9 cellular contexts compared by ENCODE assay signal in the genomic region with DNA sequence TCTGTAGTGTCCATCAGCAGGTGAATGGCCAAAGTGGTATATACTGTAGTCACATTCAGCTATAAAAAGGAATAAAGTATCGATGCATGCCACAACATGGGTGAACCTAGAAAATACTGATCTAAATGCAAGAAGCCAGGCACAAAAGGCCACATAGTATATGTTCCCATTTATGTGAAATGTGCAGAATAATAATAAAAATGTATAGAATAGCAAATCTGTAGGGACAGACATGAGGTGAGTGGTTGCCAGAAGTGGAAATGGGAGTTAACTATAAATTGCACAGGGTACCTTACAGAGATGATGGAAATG. TPM values are rescaled to one million over a fixed set of nuclear protein-coding genes. Genes with fewer than 3 reads are reported as not detected.
DNase-seq lines count a peak whose midpoint lies in the region; FAIRE-seq and TF ChIP-seq lines count a peak whose summit lies in the region.
"Had no signal": no experiment of that assay in that cellular context is flagged by ENCODE, and none has a peak within 500 bp of the region (broad histone marks: within the 10 kb centered on the region; RNA-seq: fewer than 3 reads in every experiment).

No MANE protein-coding gene starts in this region.

- H3F3A ChIP-seq in GM23248 (ENCODE audit: insufficient read depth), result peaks cover 82% of the 10 kb centered on the region

- H3K23me2 ChIP-seq in H1 (ENCODE audit: low read depth, low read length), result no peaks in the 10 kb centered on the region; the same call in 1 of the 2 replicates

- POLR2A ChIA-PET in RWPE1 (lab: Yijun Ruan, JAX; ENCODE audit: low non-redundant PET) (no interaction called here), H1 (lab: Charles Lee; ENCODE audit: partially characterized antibody) (interaction anchor here (7.6 kb wide), 1 partner anchor 22 kb away, joined by 81 read pairs; a partner anchor contains a TSS)

- H3K4me3 ChIP-seq in GM23248, result no peak overlapping the region
- no peak overlapping the region for H3K4me3 ChIP-seq in H1 (ENCODE audit: extremely low read depth in 1 of 4, insufficient read depth in 2 of 4, low read depth in 3 of 4, low read length in 4 of 4)
- H3K4me3 ChIP-seq in rectal smooth muscle tissue (ENCODE audit: low read length), result no peak overlapping the region

- no peak overlapping the region for H3K23ac ChIP-seq in H1 (ENCODE audit: insufficient read length)

- H3K9me3 ChIP-seq in GM23248 (ENCODE audit: low read depth) (no peaks in the 10 kb centered on the region), H1 (ENCODE audit: insufficient read depth in 2 of 2, low read depth in 1 of 2, low read length in 1 of 2) (peaks cover 21 to 32% of the 10 kb centered on the region in 2 experiments)

- H4K20me1 ChIP-seq in GM23248 (ENCODE audit: insufficient read depth), result 0 out of 2 replicates have a peak, but pooled peaks cover 5% of the 10 kb centered on the region
- H4K20me1 ChIP-seq in H1 (replicated peaks in 1 of 2; ENCODE audit: control insufficient read depth in 1 of 2, insufficient read depth in 2 of 2, low read length in 2 of 2), result peaks cover 0 to 6% of the 10 kb centered on the region in 2 experiments

- peak overlapping the region; percentile 26 for H4K5ac ChIP-seq in H1 (ENCODE audit: insufficient read length, low read depth, low read length)

- no peaks in the 10 kb centered on the region for H3K4me1 ChIP-seq in GM23248 (ENCODE audit: insufficient read depth)
- H3K4me1 ChIP-seq in H1 (replicated peaks in 1 of 4; ENCODE audit: control insufficient read depth in 3 of 4, insufficient read depth in 4 of 4, low read length in 3 of 4), result no peaks in the 10 kb centered on the region
- H3K4me1 ChIP-seq in rectal smooth muscle tissue (ENCODE audit: control insufficient read depth, insufficient read depth, low read length), result peaks cover 4% of the 10 kb centered on the region
- H3K4me1 ChIP-seq: foreskin keratinocyte had no signal

- no peak overlapping the region for H3K18ac ChIP-seq in H1 (ENCODE audit: extremely low read depth, low read length)

- H3K79me2 ChIP-seq in GM23248 (ENCODE audit: insufficient read depth) (no peaks in the 10 kb centered on the region), H1 (ENCODE audit: control insufficient read depth in 1 of 2, insufficient read depth in 2 of 2, low read length in 2 of 2) (no peaks in the 10 kb centered on the region; a peak in 1 of 4 replicates)

- H3K27me3 ChIP-seq in GM23248 (replicated peaks; ENCODE audit: insufficient read depth) (no peaks in the 10 kb centered on the region), H1 (replicated peaks in 1 of 4; ENCODE audit: control insufficient read depth in 3 of 4, extremely low read depth in 1 of 4, insufficient read depth in 3 of 4, low read length in 3 of 4) (no peaks in the 10 kb centered on the region), rectal smooth muscle tissue (ENCODE audit: control insufficient read depth, insufficient read depth, low read length) (no peaks in the 10 kb centered on the region)
- H3K27me3 ChIP-seq: foreskin keratinocyte had no signal

- TF ChIP-seq CTCF in RWPE1 (conservative IDR thresholded peaks at IDR 0.05; ENCODE audit: low read depth) (no peak), H1 (IDR thresholded peaks at IDR 0.05; ENCODE audit: control extremely low read depth in 1 of 3, insufficient read depth in 1 of 3, low read depth in 1 of 3, low read length in 3 of 3) (no peak)

- TF ChIP-seq RAD21 in H1 (IDR thresholded peaks at IDR 0.05 in 1 of 2, conservative IDR thresholded peaks at IDR 0.05 in 1 of 2; ENCODE audit: low read depth in 2 of 2, low read length in 2 of 2), result no peak

- TF ChIP-seq EP300 in H1 (IDR thresholded peaks at IDR 0.05; ENCODE audit: borderline replicate concordance in 1 of 2, low read depth in 2 of 2, low read length in 2 of 2), result no peak

- peak overlapping the region; percentile 96 for H2BK5ac ChIP-seq in H1 (ENCODE audit: low read depth, low read length)

- H3K36me3 ChIP-seq in GM23248 (ENCODE audit: low read depth), result peaks cover 26% of the 10 kb centered on the region
- H3K36me3 ChIP-seq in H1 (ENCODE audit: control insufficient read depth in 2 of 4, insufficient read depth in 4 of 4, low read length in 3 of 4), result peaks cover 17 to 51% (median 32%) of the 10 kb centered on the region in 4 experiments
- H3K36me3 ChIP-seq in rectal smooth muscle tissue (ENCODE audit: control insufficient read depth, insufficient read depth, low read length), result peaks cover 15% of the 10 kb centered on the region

- H4K91ac ChIP-seq in H1 (replicated peaks; ENCODE audit: insufficient read length, low read length), result peak overlapping the region; percentile 8

- H3K4me2 ChIP-seq in GM23248 (ENCODE audit: unreplicated experiment), result no peak overlapping the region
- H3K4me2 ChIP-seq in H1 (ENCODE audit: insufficient read depth in 1 of 2, low read depth in 2 of 2, low read length in 2 of 2), result no peak overlapping the region

- H3K56ac ChIP-seq in H1 (replicated peaks; ENCODE audit: insufficient read length, low read depth, low read length), result no peak overlapping the region

- no peak overlapping the region for H2BK120ac ChIP-seq in H1 (replicated peaks; ENCODE audit: low read depth, low read length)

- no peaks in the 10 kb centered on the region for H3K9me2 ChIP-seq in GM23248 (ENCODE audit: insufficient read depth)

- no peaks in the 10 kb centered on the region; the same call in 1 of the 2 replicates for H3K79me1 ChIP-seq in H1 (ENCODE audit: low read depth, low read length)

- H4K8ac ChIP-seq in H1 (ENCODE audit: extremely low read depth, insufficient read depth, low read length), result no peak overlapping the region

- no peak overlapping the region for H2BK15ac ChIP-seq in H1 (ENCODE audit: low read length)

- H2AK5ac ChIP-seq in H1 (ENCODE audit: low read depth, low read length), result peak overlapping the region; percentile 97; the same call in 1 of the 2 replicates

- no peak for DNase-seq in GM23248
- DNase-seq in RWPE1 (ENCODE audit: low spot score), result no peak
- DNase-seq in H1 (ENCODE audit: low read depth in 1 of 2, low spot score in 2 of 2), result no peak
- no peak for DNase-seq in NCI-H446 treated with DMSO at 0.1 percent for 48 hours (lab: John Stamatoyannopoulos, UW)
- DNase-seq in stimulated activated CD4-positive, alpha-beta T cell treated with anti-CD3 and anti-CD28 coated beads, Interleukin-1b, Interleukin-23, amount 100 ng/mL, for 48 hours, result no peak
- no peak for DNase-seq in iPS-NIHi7 (ENCODE audit: extremely low spot score)
- DNase-seq: activated gamma-delta T cell had no signal

- no peak overlapping the region for H2BK20ac ChIP-seq in H1 (ENCODE audit: low read length)

- H2BK12ac ChIP-seq in H1 (ENCODE audit: low read depth, low read length), result peak overlapping the region; percentile 84; the same call in 1 of the 2 replicates

- peak overlapping the region; percentile 76 for H3K27ac ChIP-seq in GM23248
- H3K27ac ChIP-seq in RWPE1, result peak overlapping the region; percentile 92
- peak overlapping the region; percentile 92 for H3K27ac ChIP-seq in H1 (ENCODE audit: low read depth, low read length)
- H3K27ac ChIP-seq in rectal smooth muscle tissue (ENCODE audit: low read depth, low read length), result peak overlapping the region; percentile 61
- H3K27ac ChIP-seq: foreskin keratinocyte had no signal

- no peak overlapping the region for H2AFZ ChIP-seq in GM23248
- no peak overlapping the region for H2AFZ ChIP-seq in H1 (ENCODE audit: low read length)

- CTCF ChIA-PET in RWPE1 (lab: Yijun Ruan, JAX), result no interaction called here
- CTCF ChIA-PET in H1 (lab: Charles Lee; ENCODE audit: partially characterized antibody), result no interaction called here

- H3K4ac ChIP-seq in H1 (replicated peaks; ENCODE audit: insufficient read length, low read depth, low read length), result no peak overlapping the region

- 91 to 97% methylated on average over 1 of the region's 1 CpG for WGBS in GM23248 (ENCODE audit: low coverage in 1 of 2, low lambda C conversion rate in 2 of 2, missing lambda C conversion rate in 2 of 2), 2 experiments
- WGBS in H1 (ENCODE audit: extremely low coverage in 1 of 2, insufficient coverage in 1 of 2, insufficient read length in 1 of 2, insufficient replicate concordance in 2 of 2, low coverage in 1 of 2, low lambda C conversion rate in 2 of 2, missing lambda C conversion rate in 1 of 2), 2 experiments, result 100% methylated on average over 1 of the region's 1 CpG; no CpG with 5 or more reads in 1 of the 2 experiments

- in situ Hi-C loops in GM23248 (cut with MboI), result no loop called here

- TF ChIP-seq POLR2A in H1 (IDR thresholded peaks at IDR 0.05; ENCODE audit: control extremely low read depth in 1 of 2, low read depth in 2 of 2, low read length in 2 of 2), result no peak

- FAIRE-seq in H1 (lab: Jason Lieb, UNC), result no peak

- no peak overlapping the region for H3K14ac ChIP-seq in H1 (ENCODE audit: insufficient read length)

- no peak overlapping the region for H3K9ac ChIP-seq in GM23248
- H3K9ac ChIP-seq in H1 (replicated peaks in 1 of 4; ENCODE audit: extremely low read depth in 1 of 4, low read depth in 3 of 4, low read length in 3 of 4), result peak overlapping the region in 1 of 4 experiments; percentile 50; a peak in 2 of 7 replicates
- no peak overlapping the region for H3K9ac ChIP-seq in rectal smooth muscle tissue (ENCODE audit: low read length)

TF ChIP-seq in H1, 55 proteins besides CTCF, POLR2A, EP300 and RAD21 (continues in another document):
- TF ChIP-seq CREB1 (IDR thresholded peaks at IDR 0.05), result no peak

RNA-seq across cellular contexts. Expression of a gene that starts 23.1 kb away (rescaled TPM):
- total RNA-seq in GM23248 (2014; rRNA removed; shearing (Covaris generic)), result 2.0 and 3.1 TPM in 2 replicates
- polyA plus RNA-seq in GM23248 (2016; fragmentation: Nextera tagmentation; extraction: Ambion mirVana) (1.4 and 1.6 TPM in 2 replicates), H1 (2011; rRNA removed) (92.6 and 128 TPM in 2 replicates)
- total RNA-seq in H1 (2021; fragmentation: NEBNext Ultra II Directional; extraction: Animal tissue kit (Norgen Biotek cat#: 25700)), result 69.9 and 76.0 TPM in 2 replicates
- polyA plus RNA-seq in H1 (2011; cell fraction: cytosol; rRNA removed), result 67.3 TPM
- polyA plus RNA-seq in H1 (2011; cell fraction: nucleus; rRNA removed), result 98.2 TPM
- polyA plus RNA-seq in H1 (2012, experiment 1 of 2), result 57.0 to 79.5 TPM (median 70.2 TPM) in 4 replicates
- polyA plus RNA-seq in H1 (2012, experiment 2 of 2), result 80.6 TPM
- polyA plus RNA-seq in H1 (2013, experiment 1 of 2), result 57.0 TPM
- polyA plus RNA-seq in H1 (2013, experiment 2 of 2), result 59.8 TPM
- 32.9 and 39.2 TPM in 2 replicates for polyA minus RNA-seq in H1 (2011; rRNA and poly(A)+ RNA removed)
- 49.4 TPM for polyA minus RNA-seq in H1 (2011; cell fraction: cytosol; rRNA and poly(A)+ RNA removed)
- 43.7 TPM for polyA minus RNA-seq in H1 (2011; cell fraction: nucleus; rRNA and poly(A)+ RNA removed)

RNA-seq across cellular contexts. Expression of a gene that starts 47.6 kb away (rescaled TPM):
- total RNA-seq in GM23248 (2014; rRNA removed; shearing (Covaris generic)), result 65.8 and 106 TPM in 2 replicates
- polyA plus RNA-seq in GM23248 (2016; fragmentation: Nextera tagmentation; extraction: Ambion mirVana) (85.3 and 88.9 TPM in 2 replicates), H1 (2011; rRNA removed) (110 and 155 TPM in 2 replicates)
- 48.3 and 53.0 TPM in 2 replicates for total RNA-seq in H1 (2021; fragmentation: NEBNext Ultra II Directional; extraction: Animal tissue kit (Norgen Biotek cat#: 25700))
- polyA plus RNA-seq in H1 (2011; cell fraction: cytosol; rRNA removed), result 106 TPM
- 160 TPM for polyA plus RNA-seq in H1 (2011; cell fraction: nucleus; rRNA removed)
- 35.4 to 56.5 TPM (median 53.7 TPM) in 4 replicates for polyA plus RNA-seq in H1 (2012, experiment 1 of 2)
- 59.8 TPM for polyA plus RNA-seq in H1 (2012, experiment 2 of 2)
- polyA plus RNA-seq in H1 (2013, experiment 1 of 2), result 47.6 TPM
- polyA plus RNA-seq in H1 (2013, experiment 2 of 2), result 46.6 TPM
- 44.0 and 65.5 TPM in 2 replicates for polyA minus RNA-seq in H1 (2011; rRNA and poly(A)+ RNA removed)
- polyA minus RNA-seq in H1 (2011; cell fraction: cytosol; rRNA and poly(A)+ RNA removed), result 40.0 TPM
- polyA minus RNA-seq in H1 (2011; cell fraction: nucleus; rRNA and poly(A)+ RNA removed), result 30.4 TPM

Comparison
In these comparisons a context has a peak if more than half of its experiments do, and no peak if none do; other contexts are left out.
1. RNA of a gene that starts 23.1 kb away (total RNA-seq): 69.9 to 76.0 TPM in H1; 2.0 to 3.1 TPM in GM23248; every median in the first group is over 10 times any median in the second.
2. Peak in every context shown above with its lines, with median percentiles within 50 percentile points of each other: H3K27ac ChIP-seq.